Comparison of ENCODE assay signal across 1 cellular context in the genomic region with DNA sequence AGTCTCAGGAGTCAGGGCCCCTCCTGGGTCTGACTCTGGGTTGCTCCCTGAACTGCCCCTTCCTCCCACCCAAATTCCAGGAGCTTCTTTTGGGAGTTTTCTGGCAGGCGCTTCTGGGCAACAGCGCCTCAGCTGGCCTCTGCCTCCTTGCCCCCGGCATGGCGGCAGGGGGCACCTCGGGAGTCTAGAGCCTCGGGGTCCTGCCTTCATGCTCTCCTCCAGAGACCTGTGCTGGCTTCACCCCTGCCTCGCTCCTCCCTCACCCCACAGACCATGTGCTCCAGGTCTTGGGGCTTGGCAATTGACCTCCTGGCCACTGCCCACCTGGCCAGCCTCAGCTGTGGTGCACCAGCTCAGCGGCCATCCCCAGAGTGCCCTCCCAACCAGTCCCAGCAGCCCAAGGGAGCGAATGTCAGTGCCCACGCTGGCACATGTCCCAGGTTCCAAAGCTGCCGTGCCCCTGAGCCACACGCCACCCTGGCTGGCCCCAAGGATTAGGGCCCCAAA.
TF ChIP-seq lines count a peak whose summit lies in the region.

No MANE protein-coding gene starts in this region.

TF ChIP-seq in A549, 52 proteins besides CTCF, POLR2A, EP300 and RAD21:
- no peak for TF ChIP-seq REST (IDR thresholded peaks at IDR 0.05)
- TF ChIP-seq, protein P1, sequence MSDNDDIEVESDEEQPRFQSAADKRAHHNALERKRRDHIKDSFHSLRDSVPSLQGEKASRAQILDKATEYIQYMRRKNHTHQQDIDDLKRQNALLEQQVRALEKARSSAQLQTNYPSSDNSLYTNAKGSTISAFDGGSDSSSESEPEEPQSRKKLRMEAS (IDR thresholded peaks at IDR 0.05): peak; percentile 9; the same call in 1 of the 2 replicates
